In genomic region chr1:207050768-207051614, GRCh38 we compare ENCODE assay signal across 8 cellular contexts. TPM values are rescaled to one million over a fixed set of nuclear protein-coding genes. Genes with fewer than 3 reads are reported as not detected.
DNase-seq lines count a peak whose midpoint lies in the region; ATAC-seq and TF ChIP-seq lines count a peak whose summit lies in the region.

TSS of gene YOD1 (minus strand) at chr1:207051208. CDS start at chr1:207051030, 178 bp downstream.

- H3K9ac ChIP-seq in smooth muscle cell (ENCODE audit: low read depth), result peak within 1 kb of the TSS; percentile 96

- no peaks in the 10 kb centered on the region for H3K27me3 ChIP-seq in smooth muscle cell (ENCODE audit: low read depth)

- peak; percentile 48 for ATAC-seq in HG03066 (IDR thresholded peaks at IDR 0.05; ENCODE audit: low read depth, unreplicated experiment)
- ATAC-seq in activated B cell treated with CpG ODN at 0.5 μM for 24 hours (ENCODE audit: low read depth), result peak; percentile 51
- no peak for ATAC-seq in GM19324 (IDR thresholded peaks at IDR 0.05; ENCODE audit: low FRiP score, unreplicated experiment)

- peaks cover 5% of the 10 kb centered on the region for H3F3A ChIP-seq in smooth muscle cell (ENCODE audit: low read depth)

- peak; percentile 67 for TF ChIP-seq POLR2A in GM15510 (IDR thresholded peaks at IDR 0.05; ENCODE audit: borderline replicate concordance, extremely low read depth, insufficient read length)

- peaks cover 38% of the 10 kb centered on the region for H4K20me1 ChIP-seq in smooth muscle cell (ENCODE audit: low read depth)

- peak within 1 kb of the TSS; percentile 97 for H3K27ac ChIP-seq in smooth muscle cell (ENCODE audit: low read depth)

- H3K9me3 Mint-ChIP-seq in activated B cell treated with CpG ODN at 0.5 μM for 24 hours, result no peaks in the 10 kb centered on the region

- H3K4me3 Mint-ChIP-seq in activated B cell treated with CpG ODN at 0.5 μM for 24 hours, result peak within 1 kb of the TSS; percentile 98

- peaks cover 43% of the 10 kb centered on the region for H3K36me3 Mint-ChIP-seq in activated B cell treated with CpG ODN at 0.5 μM for 24 hours (ENCODE audit: low read depth)

- CTCF ChIA-PET in activated B cell treated with CpG ODN at 0.5 μM for 24 hours (lab: Charles Lee), result interaction anchor here (1.6 to 3.0 kb wide), 3 partner anchors 10 to 354 kb away, joined by 4 to 26 read pairs (median 14); no protein-coding TSS in a partner anchor

- intact Hi-C loops in activated B cell treated with CpG ODN at 0.5 μM for 24 hours (cut with micrococcal nuclease), result loop anchor here (1.0 to 5.0 kb wide), 5 partner anchors 26 to 448 kb away; partner anchors contain the start of genes EIF2D and FCMR

- DNase-seq in NCI-H2227 treated with DMSO at 0.1 percent for 48 hours (lab: John Stamatoyannopoulos, UW) (peak; percentile 91), activated B cell treated with CpG ODN at 0.5 μM for 24 hours (peak; percentile 74), cardiac fibroblast (ENCODE audit: low read depth in 2 of 2) (peak; percentile 94 to 95), inferior parietal cortex (ENCODE audit: extremely low spot score) (peak; percentile 93), smooth muscle cell (lab: John Stamatoyannopoulos, UW; ENCODE audit: unreplicated experiment) (peak; percentile 70)

- no peaks in the 10 kb centered on the region for H3K36me3 ChIP-seq in smooth muscle cell (ENCODE audit: low read depth)

- H3K4me1 Mint-ChIP-seq in activated B cell treated with CpG ODN at 0.5 μM for 24 hours, result peaks cover 71% of the 10 kb centered on the region

- peak within 1 kb of the TSS; percentile 91 for H3K4me2 ChIP-seq in smooth muscle cell

- POLR2A ChIA-PET in activated B cell treated with CpG ODN at 0.5 μM for 24 hours (lab: Charles Lee), result interaction anchor here (0.6 to 1.6 kb wide), 2 partner anchors 237 to 448 kb away, joined by 3 to 5 read pairs; no protein-coding TSS in a partner anchor

- H3K4me3 ChIP-seq in cardiac fibroblast (replicated peaks in 1 of 2; ENCODE audit: low read depth in 2 of 2, low read length in 2 of 2) (peak within 1 kb of the TSS; percentile 96 to 97), smooth muscle cell (peak within 1 kb of the TSS; percentile 77)

- H3K27ac Mint-ChIP-seq in activated B cell treated with CpG ODN at 0.5 μM for 24 hours, result peak within 1 kb of the TSS; percentile 92

- H3K9me3 ChIP-seq in smooth muscle cell (replicated peaks; ENCODE audit: low read depth), result no peaks in the 10 kb centered on the region

- peak within 1 kb of the TSS; percentile 92 for H2AFZ ChIP-seq in smooth muscle cell (ENCODE audit: low read depth)

- TF ChIP-seq CTCF in activated B cell treated with CpG ODN at 0.5 μM for 24 hours (IDR thresholded peaks at IDR 0.05) (no peak), cardiac fibroblast (IDR thresholded peaks at IDR 0.05; ENCODE audit: low read depth, low read length) (peak; percentile 8), smooth muscle cell (IDR thresholded peaks at IDR 0.05; ENCODE audit: borderline replicate concordance, insufficient read depth, poor library complexity, severe bottlenecking) (no peak)

- 3% methylated on average over 47 of the region's 47 CpGs for WGBS in smooth muscle cell (ENCODE audit: low lambda C conversion rate)

- H3K4me1 ChIP-seq in smooth muscle cell (ENCODE audit: low read depth), result peaks cover 38% of the 10 kb centered on the region

- peaks cover 45% of the 10 kb centered on the region for H3K79me2 ChIP-seq in smooth muscle cell (ENCODE audit: low read depth)

- no peaks in the 10 kb centered on the region for H3K27me3 Mint-ChIP-seq in activated B cell treated with CpG ODN at 0.5 μM for 24 hours

RNA-seq across cellular contexts. Expression of gene YOD1, which starts in this region (rescaled TPM):
- total RNA-seq in activated B cell treated with CpG ODN at 0.5 μM for 24 hours, result 9.1 and 10.8 TPM in 2 replicates
- 31.9 and 37.9 TPM in 2 replicates for total RNA-seq in smooth muscle cell
- 3.8 and 5.6 TPM in 2 replicates for polyA plus RNA-seq in smooth muscle cell
